In genomic region chr1:66243548-66244130, GRCh38 we compare ENCODE assay signal across 8 cellular contexts.
A peak's percentile ranks its signal among the peaks of the same experiment; 100 is the strongest.
DNase-seq lines count a peak whose midpoint lies in the region; ATAC-seq and TF ChIP-seq lines count a peak whose summit lies in the region.
"Had no signal": no experiment of that assay in that cellular context is flagged by ENCODE, and none has a peak within 500 bp of the region (broad histone marks: within the 10 kb centered on the region; RNA-seq: fewer than 3 reads in every experiment).

No MANE protein-coding gene starts in this region.

- intact Hi-C loops in mucosa of descending colon (cut with DNase I, micrococcal nuclease) = loop anchor here in 1 of 2 donors (5.0 kb wide), 1 partner anchor 286 kb away; no protein-coding TSS in a partner anchor

- no peaks in the 10 kb centered on the region for H3K9me3 ChIP-seq in mucosa of descending colon

- no peaks in the 10 kb centered on the region for H3K4me1 ChIP-seq in mucosa of descending colon (ENCODE audit: low read depth)

- TF ChIP-seq CTCF in mucosa of descending colon (IDR thresholded peaks at IDR 0.05) = no peak

- peak overlapping the region; percentile 53 for H3K27ac ChIP-seq in layer of hippocampus (ENCODE audit: low read depth, low read length)
- H3K27ac ChIP-seq: foreskin keratinocyte had no signal

- no peaks in the 10 kb centered on the region for H3K36me3 ChIP-seq in mucosa of descending colon (ENCODE audit: low read depth)

- ATAC-seq in GM18858 (IDR thresholded peaks at IDR 0.05; ENCODE audit: unreplicated experiment) (peak; percentile 36), GM21619 (IDR thresholded peaks at IDR 0.05; ENCODE audit: unreplicated experiment) (peak; percentile 41), SK-N-SH treated with all-trans-retinoic acid at 6 μM for 48 hours (peak; percentile 3; the same call in 1 of the 3 replicates), mucosa of descending colon (no peak)

- no peak overlapping the region for H3K4me3 ChIP-seq in mucosa of descending colon

- DNase-seq in mucosa of descending colon = no peak
- no peak for DNase-seq in activated gamma-delta T cell treated with Interleukin-2 at 50 U/mL for 16 hours
- DNase-seq in anterior cingulate cortex (lab: John Stamatoyannopoulos, UW) = no peak
- DNase-seq: foreskin keratinocyte had no signal

- H3K27me3 ChIP-seq in layer of hippocampus (ENCODE audit: control insufficient read depth, insufficient read depth, low read length) = no peaks in the 10 kb centered on the region

TF ChIP-seq in SK-N-SH treated with all-trans-retinoic acid at 6 μM for 48 hours, 23 proteins besides CTCF, POLR2A, EP300 and RAD21:
- TF ChIP-seq TCF4 (CRISPR knock-in tag; IDR thresholded peaks at IDR 0.05; ENCODE audit: borderline replicate concordance) (no peak), ZNF70 (CRISPR knock-in tag; IDR thresholded peaks at IDR 0.05) (no peak), ZNF8 (CRISPR knock-in tag; IDR thresholded peaks at IDR 0.05) (no peak), ZNF565 (CRISPR knock-in tag; conservative IDR thresholded peaks at IDR 0.05; ENCODE audit: low read depth) (no peak), ZFP30 (CRISPR knock-in tag; IDR thresholded peaks at IDR 0.05) (no peak), ESRRG (CRISPR knock-in tag; IDR thresholded peaks at IDR 0.05) (no peak), TSHZ2 (CRISPR knock-in tag; IDR thresholded peaks at IDR 0.05) (no peak), CSDC2 (CRISPR knock-in tag; IDR thresholded peaks at IDR 0.05) (0 out of 2 replicates have a peak, but pooled peaks have one; percentile 16)
- TF ChIP-seq, protein P1, sequence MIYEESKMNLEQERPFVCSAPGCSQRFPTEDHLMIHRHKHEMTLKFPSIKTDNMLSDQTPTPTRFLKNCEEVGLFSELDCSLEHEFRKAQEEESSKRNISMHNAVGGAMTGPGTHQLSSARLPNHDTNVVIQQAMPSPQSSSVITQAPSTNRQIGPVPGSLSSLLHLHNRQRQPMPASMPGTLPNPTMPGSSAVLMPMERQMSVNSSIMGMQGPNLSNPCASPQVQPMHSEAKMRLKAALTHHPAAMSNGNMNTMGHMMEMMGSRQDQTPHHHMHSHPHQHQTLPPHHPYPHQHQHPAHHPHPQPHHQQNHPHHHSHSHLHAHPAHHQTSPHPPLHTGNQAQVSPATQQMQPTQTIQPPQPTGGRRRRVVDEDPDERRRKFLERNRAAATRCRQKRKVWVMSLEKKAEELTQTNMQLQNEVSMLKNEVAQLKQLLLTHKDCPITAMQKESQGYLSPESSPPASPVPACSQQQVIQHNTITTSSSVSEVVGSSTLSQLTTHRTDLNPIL (CRISPR knock-in tag; IDR thresholded peaks at IDR 0.05; ENCODE audit: low read depth) = no peak
